ENCODE assay signal across 8 cellular contexts in genomic region chr5:16508730-16509531, GRCh38. TPM values are rescaled to one million over a fixed set of nuclear protein-coding genes. Genes with fewer than 3 reads are reported as not detected.
DNase-seq lines count a peak whose midpoint lies in the region; ATAC-seq and TF ChIP-seq lines count a peak whose summit lies in the region.

No MANE protein-coding gene starts in this region.

- intact Hi-C loops in psoas muscle (cut with DNase I) = loop anchor here (2.0 to 5.0 kb wide), 2 partner anchors 30 to 38 kb away; no protein-coding TSS in a partner anchor
- intact Hi-C loops in OCI-LY7 (cut with micrococcal nuclease; ENCODE audit: unreplicated experiment) = no loop called here

- POLR2A ChIA-PET in OCI-LY7 (lab: Charles Lee) = interaction anchor here (0.6 kb wide), 1 partner anchor 402 kb away, joined by 4 read pairs; no protein-coding TSS in a partner anchor

- DNase-seq in ELF-1 (ENCODE audit: low read depth, low spot score) (peak; percentile 94), RPMI7951 (ENCODE audit: low read depth) (peak; percentile 56), cardiac muscle cell (ENCODE audit: low read depth in 1 of 2, low spot score in 1 of 2) (peak in 1 of 2 donors; percentile 89), psoas muscle (peak; percentile 66 to 92), OCI-LY7 (ENCODE audit: low spot score) (no peak), OCI-M1 (lab: John Stamatoyannopoulos, UW) (no peak)

- no peaks in the 10 kb centered on the region for H3K9me2 ChIP-seq in OCI-LY7 (ENCODE audit: insufficient read depth, low read length)

- no peaks in the 10 kb centered on the region for H3K79me2 ChIP-seq in OCI-LY7 (ENCODE audit: insufficient read depth, low read depth, low read length)

- CTCF ChIA-PET in OCI-LY7 (lab: Charles Lee; ENCODE audit: unreplicated experiment) = no interaction called here

- 15 to 34% (median 16%) methylated on average over 15 of the region's 15 CpGs for WGBS in psoas muscle, 3 donors

- TF ChIP-seq CTCF in cardiac muscle cell (IDR thresholded peaks at IDR 0.05; ENCODE audit: low read depth, low read length) (no peak), psoas muscle (IDR thresholded peaks at IDR 0.05) (no peak), OCI-LY7 (conservative IDR thresholded peaks at IDR 0.05; ENCODE audit: low read length) (no peak)

- H3K9me3 ChIP-seq in cardiac muscle cell (ENCODE audit: low read depth) (no peaks in the 10 kb centered on the region), psoas muscle (no peaks in the 10 kb centered on the region), OCI-LY7 (ENCODE audit: low read length) (no peaks in the 10 kb centered on the region)

- ATAC-seq in psoas muscle = peak; percentile 89 to 97 (median 92)
- no peak for ATAC-seq in GM21529 (IDR thresholded peaks at IDR 0.05; ENCODE audit: unreplicated experiment)
- no peak for ATAC-seq in GM18907 (IDR thresholded peaks at IDR 0.05; ENCODE audit: unreplicated experiment)

- no peak overlapping the region for H3K4me2 ChIP-seq in OCI-LY7 (ENCODE audit: low read length)

- H3K4me3 ChIP-seq in cardiac muscle cell = peak overlapping the region; percentile 38
- H3K4me3 ChIP-seq in psoas muscle = peak overlapping the region; percentile 68
- H3K4me3 ChIP-seq in OCI-LY7 (ENCODE audit: low read depth, low read length, poor library complexity, severe bottlenecking) = no peak overlapping the region

- H2AFZ ChIP-seq in OCI-LY7 (ENCODE audit: low read length) = no peak overlapping the region

- H3K36me3 ChIP-seq in cardiac muscle cell (no peaks in the 10 kb centered on the region), psoas muscle (ENCODE audit: insufficient read depth in 1 of 2, low read depth in 1 of 2) (peaks cover 0 to 10% of the 10 kb centered on the region in 2 donors), OCI-LY7 (ENCODE audit: insufficient read depth, low read length) (no peaks in the 10 kb centered on the region)

- H3K4me1 ChIP-seq in cardiac muscle cell (ENCODE audit: low read depth) (peaks cover 21% of the 10 kb centered on the region), psoas muscle (peaks cover 8% of the 10 kb centered on the region), OCI-LY7 (ENCODE audit: insufficient read depth, low read length, poor library complexity, severe bottlenecking) (no peaks in the 10 kb centered on the region)

- no peaks in the 10 kb centered on the region for H3K27me3 ChIP-seq in cardiac muscle cell
- H3K27me3 ChIP-seq in psoas muscle (ENCODE audit: insufficient read depth in 3 of 3, low read length in 2 of 3) = no peaks in the 10 kb centered on the region

- no peaks in the 10 kb centered on the region for H4K20me1 ChIP-seq in OCI-LY7 (ENCODE audit: insufficient read depth, low read length)

- peak overlapping the region; percentile 90 for H3K27ac ChIP-seq in cardiac muscle cell
- H3K27ac ChIP-seq in psoas muscle = peak overlapping the region; percentile 95
- H3K27ac ChIP-seq in OCI-LY7 (ENCODE audit: low read depth, low read length, poor library complexity, severe bottlenecking) = no peak overlapping the region

- BruUV-seq in OCI-LY7 (replicated peaks; lab: Mats Ljungman, UMichigan) = no TSS peak

RNA-seq across cellular contexts. Expression of gene ZNF622, which starts 43.3 kb away (rescaled TPM):
- 20.9 and 28.2 TPM in 2 replicates for total RNA-seq in RPMI7951 (2014; rRNA removed; shearing (Covaris generic))
- 38.5 and 44.3 TPM in 2 replicates for total RNA-seq in cardiac muscle cell
- polyA plus RNA-seq in cardiac muscle cell = 42.4 TPM in 2 replicates
- 10 to 100 TPM; 11.8 to 77.2 (median 24.7) TPM for total RNA-seq in psoas muscle
- 100 to 1,000 TPM in 1 of 3 donors, 10 to 100 TPM in 2; 43.5 to 142 (median 75.8) TPM for polyA plus RNA-seq in psoas muscle
- 25.7 and 30.5 TPM in 2 replicates for total RNA-seq in OCI-LY7 (2014; rRNA removed; shearing (Covaris generic))
- 28.3 and 32.9 TPM in 2 replicates for total RNA-seq in OCI-LY7 (2022)

Comparison
In these comparisons a context has a peak if more than half of its experiments do, and no peak if none do; other contexts are left out.
1. DNase-seq: peak in ELF-1 (single experiment), RPMI7951 (single experiment) and psoas muscle (2 of 2); none in OCI-LY7 (single experiment) and OCI-M1 (single experiment).
2. ATAC-seq: peak in psoas muscle (4 of 4); none in GM21529 (single experiment) and GM18907 (single experiment).